In genomic region chr7:1121476-1121875, GRCh38 we compare ENCODE assay signal across 24 cellular contexts. TPM values are rescaled to one million over a fixed set of nuclear protein-coding genes. Genes with fewer than 3 reads are reported as not detected.
"Had no signal": no experiment of that assay in that cellular context is flagged by ENCODE, and none has a peak within 500 bp of the region (broad histone marks: within the 10 kb centered on the region; RNA-seq: fewer than 3 reads in every experiment).

No MANE protein-coding gene starts in this region.

- FAIRE-seq: endothelial cell of umbilical vein had no signal

- DNase-seq: activated CD4-positive, alpha-beta T cell treated with anti-CD3 and anti-CD28 coated beads for 36 hours; activated CD4-positive, CD25-positive, alpha-beta regulatory T cell; activated CD8-positive, alpha-beta memory T cell treated with anti-CD3 and anti-CD28 coated beads, Interleukin-2, amount 10 ng/mL, durations not matched to agents 7 days and 5 days; activated CD8-positive, alpha-beta T cell treated with anti-CD3 and anti-CD28 coated beads, Interleukin-2, amount 10 ng/mL, durations not matched to agents 7 days and 5 days; activated naive CD4-positive, alpha-beta T cell treated with anti-CD3 and anti-CD28 coated beads for 36 hours; activated naive CD8-positive, alpha-beta T cell treated with anti-CD3 and anti-CD28 coated beads for 36 hours; activated T-cell treated with anti-CD3 and anti-CD28 coated beads, Interleukin-2, amount 50 U/mL, for 48 hours; body of pancreas; cortex of kidney; effector memory CD8-positive, alpha-beta T cell; hypothalamus; kidney glomerular epithelial cell; mammary epithelial cell; naive B cell; nephron progenitor cell; spleen; stimulated activated naive CD4-positive, alpha-beta T cell treated with Interleukin-2 at 50 U/mL for 16 hours; testis had no signal

- H3K4me3 ChIP-seq: adrenal gland, body of pancreas, spleen, testis had no signal

- ATAC-seq: activated CD4-positive, alpha-beta T cell treated with anti-CD3 and anti-CD28 coated beads for 36 hours; activated CD8-positive, alpha-beta memory T cell treated with anti-CD3 and anti-CD28 coated beads, Interleukin-2, amount 10 ng/mL, durations not matched to agents 7 days and 5 days; activated CD8-positive, alpha-beta T cell treated with anti-CD3 and anti-CD28 coated beads, Interleukin-2, amount 10 ng/mL, durations not matched to agents 7 days and 5 days; body of pancreas; effector memory CD8-positive, alpha-beta T cell; left lobe of liver; right cardiac atrium had no signal

- H3K9ac ChIP-seq: parathyroid adenoma had no signal

- H3K27ac ChIP-seq: adrenal gland, body of pancreas, neutrophil, parathyroid adenoma, spleen, testis had no signal

- H3K9me3 ChIP-seq: adrenal gland, body of pancreas, neutrophil, spleen, testis had no signal

- H3K4me1 ChIP-seq: parathyroid adenoma had no signal

- H3K27me3 ChIP-seq: adrenal gland, body of pancreas, neutrophil, spleen, testis had no signal

- H3K36me3 ChIP-seq: adrenal gland, neutrophil had no signal

RNA-seq across cellular contexts. Expression of gene GPER1, which starts 33.6 kb away (rescaled TPM):
- total RNA-seq: activated CD4-positive, alpha-beta T cell treated with anti-CD3 and anti-CD28 coated beads for 36 hours; activated CD8-positive, alpha-beta memory T cell treated with anti-CD3 and anti-CD28 coated beads, Interleukin-2, amount 10 ng/mL, durations not matched to agents 7 days and 5 days; activated naive CD4-positive, alpha-beta T cell treated with anti-CD3 and anti-CD28 coated beads for 36 hours had no signal
